Comparison of ENCODE assay signal across 8 cellular contexts in the genomic region with DNA sequence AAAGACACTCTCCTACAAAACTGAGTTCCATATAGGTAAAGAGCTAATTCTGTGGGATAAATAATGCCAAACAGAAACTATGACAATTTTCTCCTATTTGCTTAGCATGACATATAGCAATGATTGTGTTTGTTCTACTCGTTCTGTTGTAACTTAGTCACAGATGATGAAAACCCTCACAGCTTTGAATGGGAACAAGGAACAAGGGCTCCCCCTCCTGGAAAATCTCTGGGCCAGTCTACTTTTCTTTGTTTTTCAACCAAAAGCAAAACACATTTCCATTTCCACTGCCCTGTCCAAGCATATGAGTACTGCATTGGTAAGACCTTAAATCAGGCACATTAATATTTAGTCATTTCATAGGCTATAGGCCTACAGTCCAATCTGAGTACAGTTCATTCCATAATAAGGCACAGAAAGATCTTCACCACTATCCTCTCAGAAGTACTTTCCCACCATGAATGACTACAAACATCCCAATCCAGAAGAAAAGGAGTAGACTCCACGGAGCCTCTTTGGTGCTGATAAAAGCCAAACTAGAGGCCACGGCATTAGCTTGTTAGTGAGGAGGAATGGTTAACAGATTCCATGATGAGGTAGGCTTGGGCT.
DNase-seq lines count a peak whose midpoint lies in the region; ATAC-seq and TF ChIP-seq lines count a peak whose summit lies in the region.

No MANE protein-coding gene starts in this region.

- no peak overlapping the region for H3K4me3 Mint-ChIP-seq in activated naive CD8-positive, alpha-beta T cell treated with anti-CD3 and anti-CD28 coated beads, Interleukin-2, amount 50 U/mL, for 24 hours
- no peak overlapping the region for H3K4me3 Mint-ChIP-seq in activated naive CD8-positive, alpha-beta T cell treated with anti-CD3 and anti-CD28 coated beads for 36 hours
- no peak overlapping the region for H3K4me3 Mint-ChIP-seq in WTC11

- H3K4me3 ChIP-seq in NB4 (ENCODE audit: low read depth, low read length), result no peak overlapping the region

- peak; percentile 33 for ATAC-seq in activated naive CD8-positive, alpha-beta T cell treated with anti-CD3 and anti-CD28 coated beads, Interleukin-2, amount 50 U/mL, for 24 hours
- ATAC-seq in WTC11 (peak; percentile 67), HG02973 (IDR thresholded peaks at IDR 0.05; ENCODE audit: unreplicated experiment) (no peak), HG02763 (IDR thresholded peaks at IDR 0.05; ENCODE audit: unreplicated experiment) (no peak)

- CTCF ChIA-PET in WTC11 (lab: Charles Lee), result interaction anchor here (0.5 to 3.7 kb wide), 11 partner anchors 9 to 177 kb away, joined by 3 to 37 read pairs (median 4); no protein-coding TSS in a partner anchor

- peak; percentile 18 for DNase-seq in activated naive CD8-positive, alpha-beta T cell treated with anti-CD3 and anti-CD28 coated beads, Interleukin-2, amount 50 U/mL, for 24 hours
- DNase-seq in activated naive CD8-positive, alpha-beta T cell treated with anti-CD3 and anti-CD28 coated beads for 36 hours, result no peak
- peak; percentile 84 for DNase-seq in NB4 (ENCODE audit: low read depth)
- DNase-seq in WTC11 (ENCODE audit: low spot score), result peak; percentile 44
- peak; percentile 46 for DNase-seq in glomerular visceral epithelial cell (ENCODE audit: extremely low spot score)
- peak; percentile 90 for DNase-seq in pons (ENCODE audit: low spot score)

- H3K27ac Mint-ChIP-seq in activated naive CD8-positive, alpha-beta T cell treated with anti-CD3 and anti-CD28 coated beads, Interleukin-2, amount 50 U/mL, for 24 hours, result no peak overlapping the region
- no peak overlapping the region for H3K27ac Mint-ChIP-seq in activated naive CD8-positive, alpha-beta T cell treated with anti-CD3 and anti-CD28 coated beads for 36 hours
- H3K27ac Mint-ChIP-seq in WTC11, result no peak overlapping the region

- POLR2A ChIA-PET in WTC11 (lab: Charles Lee), result no interaction called here

- TF ChIP-seq CTCF in NB4 (IDR thresholded peaks at IDR 0.05; ENCODE audit: low read depth, low read length) (peak; percentile 50), WTC11 (IDR thresholded peaks at IDR 0.05) (0 out of 2 replicates have a peak, but pooled peaks have one; percentile 12)

- peaks cover 8% of the 10 kb centered on the region for H3K4me1 Mint-ChIP-seq in activated naive CD8-positive, alpha-beta T cell treated with anti-CD3 and anti-CD28 coated beads, Interleukin-2, amount 50 U/mL, for 24 hours
- H3K4me1 Mint-ChIP-seq in activated naive CD8-positive, alpha-beta T cell treated with anti-CD3 and anti-CD28 coated beads for 36 hours, result no peaks in the 10 kb centered on the region
- H3K4me1 Mint-ChIP-seq in WTC11, result no peaks in the 10 kb centered on the region

- no peaks in the 10 kb centered on the region for H3K9me3 Mint-ChIP-seq in activated naive CD8-positive, alpha-beta T cell treated with anti-CD3 and anti-CD28 coated beads, Interleukin-2, amount 50 U/mL, for 24 hours
- no peaks in the 10 kb centered on the region for H3K9me3 Mint-ChIP-seq in activated naive CD8-positive, alpha-beta T cell treated with anti-CD3 and anti-CD28 coated beads for 36 hours
- peaks cover 6% of the 10 kb centered on the region; the same call in 1 of the 2 replicates for H3K9me3 Mint-ChIP-seq in WTC11

- no peak for TF ChIP-seq POLR2A in NB4 (IDR thresholded peaks at IDR 0.05; ENCODE audit: extremely low read depth, insufficient read length)

- H3K36me3 Mint-ChIP-seq in activated naive CD8-positive, alpha-beta T cell treated with anti-CD3 and anti-CD28 coated beads, Interleukin-2, amount 50 U/mL, for 24 hours (ENCODE audit: low read depth), result no peaks in the 10 kb centered on the region
- no peaks in the 10 kb centered on the region for H3K36me3 Mint-ChIP-seq in activated naive CD8-positive, alpha-beta T cell treated with anti-CD3 and anti-CD28 coated beads for 36 hours
- H3K36me3 Mint-ChIP-seq in WTC11, result no peaks in the 10 kb centered on the region

- peaks cover 7% of the 10 kb centered on the region for H3K27me3 Mint-ChIP-seq in activated naive CD8-positive, alpha-beta T cell treated with anti-CD3 and anti-CD28 coated beads, Interleukin-2, amount 50 U/mL, for 24 hours
- H3K27me3 Mint-ChIP-seq in activated naive CD8-positive, alpha-beta T cell treated with anti-CD3 and anti-CD28 coated beads for 36 hours, result peaks cover 15% of the 10 kb centered on the region
- H3K27me3 Mint-ChIP-seq in WTC11 (ENCODE audit: low read depth), result no peaks in the 10 kb centered on the region

TF ChIP-seq in WTC11, 78 proteins besides CTCF, POLR2A, EP300 and RAD21:
- TF ChIP-seq KAT7 (CRISPR knock-in tag; IDR thresholded peaks at IDR 0.05; ENCODE audit: borderline replicate concordance), result no peak
- TF ChIP-seq, protein P1, sequence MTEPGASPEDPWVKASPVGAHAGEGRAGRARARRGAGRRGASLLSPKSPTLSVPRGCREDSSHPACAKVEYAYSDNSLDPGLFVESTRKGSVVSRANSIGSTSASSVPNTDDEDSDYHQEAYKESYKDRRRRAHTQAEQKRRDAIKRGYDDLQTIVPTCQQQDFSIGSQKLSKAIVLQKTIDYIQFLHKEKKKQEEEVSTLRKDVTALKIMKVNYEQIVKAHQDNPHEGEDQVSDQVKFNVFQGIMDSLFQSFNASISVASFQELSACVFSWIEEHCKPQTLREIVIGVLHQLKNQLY (CRISPR knock-in tag; IDR thresholded peaks at IDR 0.05), result no peak
- peak; percentile 85 for TF ChIP-seq GABPB1 (CRISPR knock-in tag; IDR thresholded peaks at IDR 0.05)
- TF ChIP-seq MXD4 (CRISPR knock-in tag; IDR thresholded peaks at IDR 0.05; ENCODE audit: borderline replicate concordance), result no peak
- no peak for TF ChIP-seq SOX15 (CRISPR knock-in tag; IDR thresholded peaks at IDR 0.05)
- no peak for TF ChIP-seq E2F1 (CRISPR knock-in tag; IDR thresholded peaks at IDR 0.05)
- TF ChIP-seq ZNF138 (CRISPR knock-in tag; conservative IDR thresholded peaks at IDR 0.05), result no peak
- no peak for TF ChIP-seq MYBL2 (CRISPR knock-in tag; IDR thresholded peaks at IDR 0.05)

Comparison
In these comparisons a context has a peak if more than half of its experiments do, and no peak if none do; other contexts are left out.
1. ATAC-seq: peak in activated naive CD8-positive, alpha-beta T cell treated with anti-CD3 and anti-CD28 coated beads, Interleukin-2, amount 50 U/mL, for 24 hours (single experiment) and WTC11 (single experiment); none in HG02973 (single experiment) and HG02763 (single experiment).